ENCODE assay signal across 2 cellular contexts in genomic region chr7:2450198-2451107, GRCh38.
TF ChIP-seq lines count a peak whose summit lies in the region.

No MANE protein-coding gene starts in this region.

TF ChIP-seq in IMR-90, 13 proteins besides CTCF, POLR2A, EP300 and RAD21:
- TF ChIP-seq MXI1 (IDR thresholded peaks at IDR 0.05; ENCODE audit: borderline replicate concordance, low read depth, low read length) (no peak), RFX5 (IDR thresholded peaks at IDR 0.05; ENCODE audit: low read depth, low read length) (no peak), CEBPB (IDR thresholded peaks at IDR 0.05; ENCODE audit: low read depth, low read length) (no peak), SMC3 (IDR thresholded peaks at IDR 0.05; ENCODE audit: low read depth, low read length) (no peak), MAZ (IDR thresholded peaks at IDR 0.05; ENCODE audit: borderline replicate concordance, low read depth, low read length) (no peak), BHLHE40 (IDR thresholded peaks at IDR 0.05; ENCODE audit: low read depth, low read length) (no peak), USF2 (IDR thresholded peaks at IDR 0.05; ENCODE audit: low read depth, low read length) (no peak), CHD1 (IDR thresholded peaks at IDR 0.05; ENCODE audit: low read depth, low read length) (no peak), RCOR1 (IDR thresholded peaks at IDR 0.05; ENCODE audit: insufficient replicate concordance, low read length) (no peak), NFE2L2 (IDR thresholded peaks at IDR 0.05; ENCODE audit: low read depth, low read length) (no peak), FOS (IDR thresholded peaks at IDR 0.05; ENCODE audit: low read depth, low read length) (no peak), ELK1 (IDR thresholded peaks at IDR 0.05; ENCODE audit: borderline replicate concordance, low read depth, low read length) (no peak), MAFK (IDR thresholded peaks at IDR 0.05; ENCODE audit: low read depth, low read length) (no peak)

TF ChIP-seq in H1, 55 proteins besides CTCF, POLR2A, EP300 and RAD21:
- TF ChIP-seq RFX5 (IDR thresholded peaks at IDR 0.05; ENCODE audit: borderline replicate concordance, low read depth, low read length) (no peak), CEBPB (IDR thresholded peaks at IDR 0.05; ENCODE audit: low read depth, low read length) (no peak), FOSL1 (IDR thresholded peaks at IDR 0.05; ENCODE audit: insufficient read depth, low read depth, low read length) (no peak)
TF ChIP-seq in H1: peak in this region for 0.
